1 cellular context compared by ENCODE assay signal in the genomic region with DNA sequence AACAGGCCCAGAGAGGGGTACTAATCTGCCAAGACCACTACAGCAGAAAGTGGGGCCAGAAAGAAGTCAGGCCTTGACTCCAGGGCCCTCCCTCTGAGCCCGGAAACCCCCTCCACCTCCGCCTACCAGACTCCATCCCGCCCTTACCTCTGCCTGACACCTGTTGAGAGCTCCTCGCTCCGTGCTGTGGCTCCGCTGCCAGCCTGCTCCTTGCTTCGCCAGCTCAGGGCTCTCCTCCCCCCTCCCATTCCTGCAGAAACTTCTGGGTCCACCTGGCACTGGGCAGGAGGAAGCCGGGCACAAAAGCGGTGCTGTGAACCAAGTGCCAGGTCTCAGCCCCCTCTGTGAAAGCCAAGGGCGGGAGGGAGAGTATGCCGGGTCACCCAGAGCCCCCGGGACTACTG.
TF ChIP-seq lines count a peak whose summit lies in the region.

No MANE protein-coding gene starts in this region.

TF ChIP-seq in K562, 482 proteins besides CTCF, POLR2A, EP300 and RAD21:
- no peak for TF ChIP-seq TARDBP (IDR thresholded peaks at IDR 0.05)
- TF ChIP-seq POLR2G (IDR thresholded peaks at IDR 0.05; ENCODE audit: low read depth, low read length) = peak; percentile 38; the same call in 1 of the 2 replicates
